ENCODE assay signal across 1 cellular context in genomic region chr1:70288171-70288570, GRCh38.
TF ChIP-seq lines count a peak whose summit lies in the region.

No MANE protein-coding gene starts in this region.

TF ChIP-seq in IMR-90, 13 proteins besides CTCF, POLR2A, EP300 and RAD21:
- TF ChIP-seq NFE2L2 (IDR thresholded peaks at IDR 0.05; ENCODE audit: low read depth, low read length) (no peak), ELK1 (IDR thresholded peaks at IDR 0.05; ENCODE audit: borderline replicate concordance, low read depth, low read length) (no peak), MXI1 (IDR thresholded peaks at IDR 0.05; ENCODE audit: borderline replicate concordance, low read depth, low read length) (no peak)
